28 cellular contexts compared by ENCODE assay signal in genomic region chr1:56240400-56240799, GRCh38.
"Had no signal": no experiment of that assay in that cellular context is flagged by ENCODE, and none has a peak within 500 bp of the region (broad histone marks: within the 10 kb centered on the region; RNA-seq: fewer than 3 reads in every experiment).

No MANE protein-coding gene starts in this region.

- H3K4me3 ChIP-seq: colonic mucosa, coronary artery, dorsolateral prefrontal cortex, esophagus muscularis mucosa, esophagus squamous epithelium, gastrocnemius medialis, gastroesophageal sphincter, heart left ventricle, heart right ventricle had no signal

- ATAC-seq: effector memory CD8-positive, alpha-beta T cell; esophagus mucosa; foreskin keratinocyte; gastrocnemius medialis; gastroesophageal sphincter; heart left ventricle; heart right ventricle had no signal

- H3K9me3 ChIP-seq: colonic mucosa, esophagus squamous epithelium, gastrocnemius medialis had no signal

- H3K27ac ChIP-seq: colonic mucosa, coronary artery, dorsolateral prefrontal cortex, epithelial cell of prostate, esophagus muscularis mucosa, esophagus squamous epithelium, foreskin keratinocyte, gastrocnemius medialis, gastroesophageal sphincter, heart left ventricle, heart right ventricle had no signal

- H3K27ac Mint-ChIP-seq: dendritic cell treated with granulocyte-macrophage colony-stimulating factor and Interleukin-4, amounts not matched to agents 40 ng/mL and 50 ng/mL, for 4 days; effector memory CD8-positive, alpha-beta T cell; endodermal cell had no signal

- H3K36me3 ChIP-seq: colonic mucosa, esophagus muscularis mucosa, esophagus squamous epithelium, gastrocnemius medialis, gastroesophageal sphincter, heart left ventricle, heart right ventricle had no signal

- H3K4me1 ChIP-seq: colonic mucosa, esophagus muscularis mucosa, esophagus squamous epithelium, foreskin keratinocyte, gastrocnemius medialis, gastroesophageal sphincter, heart left ventricle, heart right ventricle had no signal

- H3K4me3 Mint-ChIP-seq: dendritic cell treated with granulocyte-macrophage colony-stimulating factor and Interleukin-4, amounts not matched to agents 40 ng/mL and 50 ng/mL, for 4 days; effector memory CD8-positive, alpha-beta T cell; endodermal cell had no signal

- H3K27me3 Mint-ChIP-seq: effector memory CD8-positive, alpha-beta T cell had no signal

- DNase-seq: colonic mucosa; cortex of kidney; dermis blood vessel endothelial cell; dorsolateral prefrontal cortex; effector CD4-positive, alpha-beta T cell; effector CD8-positive, alpha-beta T cell; effector memory CD4-positive, alpha-beta T cell; effector memory CD8-positive, alpha-beta T cell; endodermal cell; erythroblast; esophagus squamous epithelium; foreskin keratinocyte; foreskin melanocyte; gastrocnemius medialis; glutamatergic neuron; head of caudate nucleus; heart left ventricle; heart right ventricle had no signal

- FAIRE-seq: colon, endometrium, endothelial cell of umbilical vein, frontal cortex had no signal

- H3K27me3 ChIP-seq: colonic mucosa, dorsolateral prefrontal cortex, esophagus muscularis mucosa, esophagus squamous epithelium, foreskin keratinocyte, gastrocnemius medialis, gastroesophageal sphincter, heart left ventricle, heart right ventricle had no signal

- H3K4me1 Mint-ChIP-seq: endodermal cell had no signal
